Comparison of ENCODE assay signal across 8 cellular contexts in the genomic region with DNA sequence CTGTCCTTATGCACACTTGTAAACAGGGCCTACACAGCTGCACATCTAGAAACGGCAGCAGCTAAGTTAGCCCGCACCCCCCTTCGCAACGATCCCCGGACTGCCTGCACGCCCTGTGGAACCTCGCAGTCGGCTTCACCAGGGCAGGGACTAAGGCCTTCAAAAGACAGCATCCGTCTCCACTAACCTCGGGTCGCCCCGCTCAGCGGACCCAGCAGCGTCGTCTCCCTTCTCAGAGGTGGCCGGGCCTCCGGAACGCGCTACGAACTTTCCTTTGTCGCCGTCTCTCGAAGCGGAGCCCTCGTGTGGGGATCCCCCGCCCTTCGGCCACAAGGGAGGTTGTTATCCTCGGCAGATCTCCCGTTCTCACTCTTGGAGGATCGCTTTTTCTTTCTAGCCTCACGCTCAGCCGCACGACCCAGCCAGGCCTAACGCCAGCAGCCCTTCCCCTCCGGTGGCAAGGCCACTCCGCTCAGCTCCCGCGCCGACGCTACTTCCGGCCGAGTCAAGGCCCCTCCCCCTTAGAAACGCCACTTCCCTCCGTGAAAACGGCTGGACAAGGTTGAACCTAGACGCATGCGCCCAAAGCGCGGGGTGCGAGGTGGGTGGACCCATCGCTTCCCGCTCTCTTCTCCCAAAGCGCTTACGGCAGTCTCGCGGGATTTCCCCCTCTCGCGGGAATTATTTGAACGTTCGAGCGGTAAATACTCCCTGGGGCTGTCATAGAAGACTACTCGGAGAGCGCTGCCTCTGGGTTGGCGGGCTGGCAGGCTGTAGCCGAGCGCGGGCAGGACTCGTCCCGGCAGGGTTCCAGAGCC. TPM values are rescaled to one million over a fixed set of nuclear protein-coding genes. Genes with fewer than 3 reads are reported as not detected.
DNase-seq lines count a peak whose midpoint lies in the region; ATAC-seq and TF ChIP-seq lines count a peak whose summit lies in the region.

A gene (minus strand): TSS at position 498 of the 818 bp plus-strand sequence. CDS start 6,616 bp downstream, outside the sequence.
A gene with protein sequence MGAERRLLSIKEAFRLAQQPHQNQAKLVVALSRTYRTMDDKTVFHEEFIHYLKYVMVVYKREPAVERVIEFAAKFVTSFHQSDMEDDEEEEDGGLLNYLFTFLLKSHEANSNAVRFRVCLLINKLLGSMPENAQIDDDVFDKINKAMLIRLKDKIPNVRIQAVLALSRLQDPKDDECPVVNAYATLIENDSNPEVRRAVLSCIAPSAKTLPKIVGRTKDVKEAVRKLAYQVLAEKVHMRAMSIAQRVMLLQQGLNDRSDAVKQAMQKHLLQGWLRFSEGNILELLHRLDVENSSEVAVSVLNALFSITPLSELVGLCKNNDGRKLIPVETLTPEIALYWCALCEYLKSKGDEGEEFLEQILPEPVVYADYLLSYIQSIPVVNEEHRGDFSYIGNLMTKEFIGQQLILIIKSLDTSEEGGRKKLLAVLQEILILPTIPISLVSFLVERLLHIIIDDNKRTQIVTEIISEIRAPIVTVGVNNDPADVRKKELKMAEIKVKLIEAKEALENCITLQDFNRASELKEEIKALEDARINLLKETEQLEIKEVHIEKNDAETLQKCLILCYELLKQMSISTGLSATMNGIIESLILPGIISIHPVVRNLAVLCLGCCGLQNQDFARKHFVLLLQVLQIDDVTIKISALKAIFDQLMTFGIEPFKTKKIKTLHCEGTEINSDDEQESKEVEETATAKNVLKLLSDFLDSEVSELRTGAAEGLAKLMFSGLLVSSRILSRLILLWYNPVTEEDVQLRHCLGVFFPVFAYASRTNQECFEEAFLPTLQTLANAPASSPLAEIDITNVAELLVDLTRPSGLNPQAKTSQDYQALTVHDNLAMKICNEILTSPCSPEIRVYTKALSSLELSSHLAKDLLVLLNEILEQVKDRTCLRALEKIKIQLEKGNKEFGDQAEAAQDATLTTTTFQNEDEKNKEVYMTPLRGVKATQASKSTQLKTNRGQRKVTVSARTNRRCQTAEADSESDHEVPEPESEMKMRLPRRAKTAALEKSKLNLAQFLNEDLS (plus strand): TSS at position 720 of the 818 bp plus-strand sequence. CDS start 99 bp downstream, outside the sequence.

- in situ Hi-C loops in GM18951 (cut with MboI; ENCODE audit: low sequenced_read_pairs, unreplicated experiment), result loop anchor here (10.0 to 25.0 kb wide), 2 partner anchors 554 to 777 kb away; no protein-coding TSS in a partner anchor

- H3K27ac Mint-ChIP-seq in activated B cell treated with CpG ODN at 0.5 μM for 24 hours, result peak within 1 kb of the TSS; percentile 96

- CTCF ChIA-PET in activated B cell treated with CpG ODN at 0.5 μM for 24 hours (lab: Charles Lee), result interaction anchor here (1.0 to 4.5 kb wide), 4 partner anchors 12 to 783 kb away, joined by 3 to 40 read pairs (median 4); no protein-coding TSS in a partner anchor

- H4K20me1 ChIP-seq in smooth muscle cell (ENCODE audit: low read depth), result peaks cover 43% of the 10 kb centered on the region

- no peaks in the 10 kb centered on the region for H3F3A ChIP-seq in smooth muscle cell (ENCODE audit: low read depth)

- POLR2A ChIA-PET in activated B cell treated with CpG ODN at 0.5 μM for 24 hours (lab: Charles Lee), result interaction anchor here (0.6 to 2.2 kb wide), 6 partner anchors 12 to 261 kb away, joined by 3 to 23 read pairs (median 4); a partner anchor contains a TSS

- intact Hi-C loops in activated B cell treated with CpG ODN at 0.5 μM for 24 hours (cut with micrococcal nuclease), result loop anchor here (1.0 to 5.0 kb wide), 5 partner anchors 196 to 1583 kb away; a partner anchor contains a TSS

- TF ChIP-seq CTCF in activated B cell treated with CpG ODN at 0.5 μM for 24 hours (IDR thresholded peaks at IDR 0.05) (no peak), smooth muscle cell (IDR thresholded peaks at IDR 0.05; ENCODE audit: borderline replicate concordance, insufficient read depth, poor library complexity, severe bottlenecking) (no peak)

- H3K79me2 ChIP-seq in smooth muscle cell (ENCODE audit: low read depth), result peaks cover 89% of the 10 kb centered on the region

- DNase-seq in AG08395 (ENCODE audit: low spot score) (peak; percentile 99), NCI-H345 (lab: John Stamatoyannopoulos, UW) (peak; percentile 98), activated B cell treated with CpG ODN at 0.5 μM for 24 hours (peak; percentile 98), caudate nucleus (lab: John Stamatoyannopoulos, UW) (peak; percentile 82 to 100 (median 98)), iPS-NIHi7 (ENCODE audit: extremely low spot score) (peak; percentile 97), smooth muscle cell (lab: John Stamatoyannopoulos, UW; ENCODE audit: unreplicated experiment) (peak; percentile 94)

- 1% methylated on average over 69 of the region's 69 CpGs for WGBS in smooth muscle cell (ENCODE audit: low lambda C conversion rate)

- peaks cover 57% of the 10 kb centered on the region for H3K4me1 Mint-ChIP-seq in activated B cell treated with CpG ODN at 0.5 μM for 24 hours

- H3K4me1 ChIP-seq in smooth muscle cell (ENCODE audit: low read depth), result peaks cover 48% of the 10 kb centered on the region

- ATAC-seq in HG03196 (IDR thresholded peaks at IDR 0.05; ENCODE audit: unreplicated experiment), result peak; percentile 94
- ATAC-seq in activated B cell treated with CpG ODN at 0.5 μM for 24 hours (ENCODE audit: low read depth), result peak; percentile 93

- H2AFZ ChIP-seq in smooth muscle cell (ENCODE audit: low read depth), result peak within 1 kb of the TSS; percentile 92

- H3K9me3 Mint-ChIP-seq in activated B cell treated with CpG ODN at 0.5 μM for 24 hours, result no peaks in the 10 kb centered on the region

- H3K27ac ChIP-seq in caudate nucleus (ENCODE audit: low read depth, low read length), result peak within 1 kb of the TSS; percentile 87
- H3K27ac ChIP-seq in smooth muscle cell (ENCODE audit: low read depth), result peak within 1 kb of the TSS; percentile 97

- H3K27me3 Mint-ChIP-seq in activated B cell treated with CpG ODN at 0.5 μM for 24 hours, result no peaks in the 10 kb centered on the region

- peak within 1 kb of the TSS; percentile 83 for H3K4me3 ChIP-seq in smooth muscle cell

- H3K27me3 ChIP-seq in smooth muscle cell (ENCODE audit: low read depth), result no peaks in the 10 kb centered on the region

- no peaks in the 10 kb centered on the region for H3K36me3 ChIP-seq in smooth muscle cell (ENCODE audit: low read depth)

- H3K9ac ChIP-seq in smooth muscle cell (ENCODE audit: low read depth), result peak within 1 kb of the TSS; percentile 98

- peak within 1 kb of the TSS; percentile 90 for H3K4me2 ChIP-seq in smooth muscle cell

- peak within 1 kb of the TSS; percentile 96 for H3K4me3 Mint-ChIP-seq in activated B cell treated with CpG ODN at 0.5 μM for 24 hours

- TF ChIP-seq POLR2A in GM18951 (IDR thresholded peaks at IDR 0.05; ENCODE audit: extremely low read depth, insufficient read depth, insufficient read length), result peak; percentile 91

- peaks cover 27% of the 10 kb centered on the region for H3K36me3 Mint-ChIP-seq in activated B cell treated with CpG ODN at 0.5 μM for 24 hours (ENCODE audit: low read depth)

- H3K9me3 ChIP-seq in smooth muscle cell (replicated peaks; ENCODE audit: low read depth), result no peaks in the 10 kb centered on the region

RNA-seq across cellular contexts. Expression of the first gene that starts in this region (rescaled TPM):
- 42.9 and 57.2 TPM in 2 replicates for total RNA-seq in activated B cell treated with CpG ODN at 0.5 μM for 24 hours
- total RNA-seq in smooth muscle cell, result 19.3 and 19.4 TPM in 2 replicates
- polyA plus RNA-seq in smooth muscle cell, result 6.5 and 9.3 TPM in 2 replicates

RNA-seq across cellular contexts. Expression of the second gene that starts in this region (rescaled TPM):
- total RNA-seq in activated B cell treated with CpG ODN at 0.5 μM for 24 hours (1.1 and 1.5 TPM in 2 replicates), smooth muscle cell (19.6 and 20.1 TPM in 2 replicates)
- 2.7 and 6.9 TPM in 2 replicates for polyA plus RNA-seq in smooth muscle cell

Comparison
In these comparisons a context has a peak if more than half of its experiments do, and no peak if none do; other contexts are left out.
1. Peak in every context shown above with its lines: DNase-seq, ATAC-seq, H3K4me3 ChIP-seq and H3K27ac ChIP-seq.